In genomic region chr4:88591787-88592599, GRCh38 we compare ENCODE assay signal across 1 cellular context.
TF ChIP-seq lines count a peak whose summit lies in the region.

Gene HERC3 (plus strand): TSS chr4:88592480. CDS start chr4:88605824, 13,344 bp downstream.

TF ChIP-seq in HCT116, 20 proteins besides CTCF, POLR2A, EP300 and RAD21 (continued from another document):
- TF ChIP-seq TCF7L2 (IDR thresholded peaks at IDR 0.05; ENCODE audit: borderline replicate concordance, extremely low read depth, insufficient read depth, insufficient read length), result peak; percentile 10
- no peak for TF ChIP-seq ELF1 (IDR thresholded peaks at IDR 0.05; ENCODE audit: borderline replicate concordance, low read depth)
- no peak for TF ChIP-seq ZBTB33 (IDR thresholded peaks at IDR 0.05; ENCODE audit: extremely low read depth, insufficient replicate concordance, low read length)
- TF ChIP-seq SIN3A (IDR thresholded peaks at IDR 0.05; ENCODE audit: low read depth), result 0 out of 2 replicates have a peak, but pooled peaks have one; percentile 54
- TF ChIP-seq ZFX (IDR thresholded peaks at IDR 0.05), result peak; percentile 64
- TF ChIP-seq REST (IDR thresholded peaks at IDR 0.05; ENCODE audit: low read depth), result no peak
- TF ChIP-seq ZNF274 (IDR thresholded peaks at IDR 0.05; ENCODE audit: low read depth, low read length), result no peak
- TF ChIP-seq SP1 (IDR thresholded peaks at IDR 0.05; ENCODE audit: low read depth), result peak; percentile 92
- no peak for TF ChIP-seq EZH2phosphoT487 (IDR thresholded peaks at IDR 0.05; ENCODE audit: borderline replicate concordance)
- TF ChIP-seq, protein P1, sequence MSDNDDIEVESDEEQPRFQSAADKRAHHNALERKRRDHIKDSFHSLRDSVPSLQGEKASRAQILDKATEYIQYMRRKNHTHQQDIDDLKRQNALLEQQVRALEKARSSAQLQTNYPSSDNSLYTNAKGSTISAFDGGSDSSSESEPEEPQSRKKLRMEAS (IDR thresholded peaks at IDR 0.05), result peak; percentile 92
- no peak for TF ChIP-seq CEBPB (IDR thresholded peaks at IDR 0.05; ENCODE audit: low read depth)
